Comparison of ENCODE assay signal across 16 cellular contexts in genomic region chr12:75848961-75849360, GRCh38.
DNase-seq lines count a peak whose midpoint lies in the region; ATAC-seq and TF ChIP-seq lines count a peak whose summit lies in the region.
"Had no signal": no experiment of that assay in that cellular context is flagged by ENCODE, and none has a peak within 500 bp of the region (broad histone marks: within the 10 kb centered on the region; RNA-seq: fewer than 3 reads in every experiment).

No MANE protein-coding gene starts in this region.

- H3K27me3 Mint-ChIP-seq in type B pancreatic cell: no peaks in the 10 kb centered on the region

- no peak for TF ChIP-seq POLR2A in breast epithelium (IDR thresholded peaks at IDR 0.05)

- no peak for DNase-seq in mammary epithelial cell
- DNase-seq in breast epithelium (ENCODE audit: low spot score in 2 of 2): no peak
- no peak for DNase-seq in colonic mucosa
- DNase-seq in type B pancreatic cell (ENCODE audit: extremely low spot score, unreplicated experiment): no peak
- no peak for DNase-seq in foreskin keratinocyte
- DNase-seq in stimulated activated naive CD8-positive, alpha-beta T cell treated with anti-CD3 and anti-CD28 coated beads, Interleukin-15, Interleukin-2, amounts not matched to agents 100 U/mL and 50 U/mL, for 24 hours: no peak
- no peak for DNase-seq in activated gamma-delta T cell (lab: John Stamatoyannopoulos, UW)
- DNase-seq: 8988T, DMS53, MV-4-11, NCI-H1417 treated with DMSO at 0.1 percent for 48 hours, NCI-H2029, NCI-H2171 treated with DMSO at 0.1 percent for 48 hours, NCI-H774 had no signal

- H3K36me3 ChIP-seq in mammary epithelial cell (ENCODE audit: insufficient read depth, low read length): no peaks in the 10 kb centered on the region
- no peaks in the 10 kb centered on the region for H3K36me3 ChIP-seq in breast epithelium
- no peaks in the 10 kb centered on the region for H3K36me3 ChIP-seq in colonic mucosa
- H3K36me3 ChIP-seq in mesodermal cell (ENCODE audit: control insufficient read depth, insufficient read depth, low read length): no peaks in the 10 kb centered on the region
- H3K36me3 ChIP-seq: BLaER1 treated with 17β-estradiol and CSF1 and Interleukin-3, amounts not matched to agents 10 nM and 100 nM had no signal

- H3K9ac ChIP-seq in mammary epithelial cell (ENCODE audit: insufficient read depth, low read length) (no peak overlapping the region), colonic mucosa (ENCODE audit: low read depth in 2 of 2, low read length in 2 of 2) (no peak overlapping the region)
- H3K9ac ChIP-seq: BLaER1 treated with 17β-estradiol and CSF1 and Interleukin-3, amounts not matched to agents 10 nM and 100 nM had no signal

- H3K4me1 Mint-ChIP-seq in type B pancreatic cell (ENCODE audit: unreplicated experiment): peaks cover 56% of the 10 kb centered on the region

- no peaks in the 10 kb centered on the region for H3K79me2 ChIP-seq in mammary epithelial cell (ENCODE audit: insufficient read depth, low read length)

- CTCF ChIA-PET in mammary epithelial cell (lab: Charles Lee; ENCODE audit: low non-redundant PET): no interaction called here

- intact Hi-C loops in mammary epithelial cell (cut with micrococcal nuclease): no loop called here
- intact Hi-C loops in breast epithelium (cut with DNase I; ENCODE audit: low total_unique reads): no loop called here
- intact Hi-C loops in colonic mucosa (cut with DNase I): no loop called here

- WGBS in mammary epithelial cell (ENCODE audit: low coverage, missing lambda C conversion rate): 70% methylated on average over 1 of the region's 1 CpG
- WGBS in mesodermal cell (ENCODE audit: insufficient coverage in 2 of 2), 2 experiments: no CpG with 5 or more reads among the region's 1 CpG

- H3K4me3 Mint-ChIP-seq in type B pancreatic cell: no peak overlapping the region

- H3K9me3 ChIP-seq in mammary epithelial cell (replicated peaks; ENCODE audit: insufficient read depth, low read length): peaks cover 5% of the 10 kb centered on the region
- H3K9me3 ChIP-seq in breast epithelium: no peaks in the 10 kb centered on the region
- H3K9me3 ChIP-seq in colonic mucosa: no peaks in the 10 kb centered on the region
- peaks cover 7% of the 10 kb centered on the region for H3K9me3 ChIP-seq in mesodermal cell (ENCODE audit: control insufficient read depth, low read length)

- peak overlapping the region; percentile 88 for H2AFZ ChIP-seq in mammary epithelial cell (ENCODE audit: low read depth, low read length)

- peak overlapping the region; percentile 54 for H3K27ac Mint-ChIP-seq in type B pancreatic cell

- H3K36me3 Mint-ChIP-seq in type B pancreatic cell: peaks cover under 1% of the 10 kb centered on the region

- in situ Hi-C loops in mammary epithelial cell (cut with MboI; ENCODE audit: low sequenced_read_pairs in 2 of 2): no loop called here

- H3K27ac ChIP-seq in mammary epithelial cell (ENCODE audit: insufficient read depth, low read depth, low read length) (no peak overlapping the region), breast epithelium (peak overlapping the region in 1 of 2 donors; percentile 3), colonic mucosa (peak overlapping the region; percentile 26), mesodermal cell (ENCODE audit: low read depth, low read length, severe bottlenecking) (peak overlapping the region; percentile 80), foreskin keratinocyte (no peak overlapping the region)
- H3K27ac ChIP-seq: BLaER1 treated with 17β-estradiol and CSF1 and Interleukin-3, amounts not matched to agents 10 nM and 100 nM had no signal

- H4K20me1 ChIP-seq in mammary epithelial cell (ENCODE audit: insufficient read depth, low read length): no peaks in the 10 kb centered on the region
- H4K20me1 ChIP-seq: BLaER1 treated with 17β-estradiol and CSF1 and Interleukin-3, amounts not matched to agents 10 nM and 100 nM had no signal

- H3K4me3 ChIP-seq in mammary epithelial cell (replicated peaks in 1 of 3; ENCODE audit: insufficient read depth in 1 of 3, low read depth in 2 of 3, low read length in 3 of 3) (no peak overlapping the region), breast epithelium (no peak overlapping the region), colonic mucosa (no peak overlapping the region), mesodermal cell (ENCODE audit: extremely low read depth, insufficient read depth, low read length, poor library complexity, severe bottlenecking) (no peak overlapping the region)
- H3K4me3 ChIP-seq: BLaER1 treated with 17β-estradiol and CSF1 and Interleukin-3, amounts not matched to agents 10 nM and 100 nM had no signal

- H3K4me1 ChIP-seq in mammary epithelial cell (ENCODE audit: insufficient read depth, low read length) (peaks cover 53% of the 10 kb centered on the region), breast epithelium (no peaks in the 10 kb centered on the region), colonic mucosa (no peaks in the 10 kb centered on the region), mesodermal cell (ENCODE audit: control insufficient read depth, insufficient read depth, low read length, poor library complexity, severe bottlenecking) (peaks cover 29% of the 10 kb centered on the region), foreskin keratinocyte (peaks cover 48% of the 10 kb centered on the region)

- no peak for ATAC-seq in foreskin keratinocyte
- ATAC-seq in stimulated activated naive CD8-positive, alpha-beta T cell treated with anti-CD3 and anti-CD28 coated beads, Interleukin-15, Interleukin-2, amounts not matched to agents 100 U/mL and 50 U/mL, for 24 hours: no peak

- H3K4me2 ChIP-seq in mammary epithelial cell (ENCODE audit: insufficient read depth, low read depth, low read length): no peak overlapping the region
- H3K4me2 ChIP-seq: BLaER1 treated with 17β-estradiol and CSF1 and Interleukin-3, amounts not matched to agents 10 nM and 100 nM had no signal

- dilution Hi-C loops in mammary epithelial cell (cut with HindIII; ENCODE audit: low sequenced_read_pairs): no loop called here

- no peak for TF ChIP-seq CTCF in mammary epithelial cell (conservative IDR thresholded peaks at IDR 0.05 in 1 of 2, IDR thresholded peaks at IDR 0.05 in 1 of 2; ENCODE audit: extremely low read depth in 1 of 2, insufficient read depth in 1 of 2, low read depth in 1 of 2, low read length in 2 of 2)
- TF ChIP-seq CTCF in breast epithelium (IDR thresholded peaks at IDR 0.05): no peak
- TF ChIP-seq CTCF in colonic mucosa (IDR thresholded peaks at IDR 0.05): no peak
- no peak for TF ChIP-seq CTCF in type B pancreatic cell (conservative IDR thresholded peaks at IDR 0.05)
- no peak for TF ChIP-seq CTCF in foreskin keratinocyte (conservative IDR thresholded peaks at IDR 0.05)

- peaks cover 21% of the 10 kb centered on the region for H3K9me3 Mint-ChIP-seq in type B pancreatic cell

- no TSS peak for BruUV-seq in mammary epithelial cell (replicated peaks; lab: Mats Ljungman, UMichigan)

- H3K27me3 ChIP-seq in mammary epithelial cell (ENCODE audit: insufficient read depth, low read length): no peaks in the 10 kb centered on the region
- no peaks in the 10 kb centered on the region for H3K27me3 ChIP-seq in breast epithelium
- H3K27me3 ChIP-seq in colonic mucosa: no peaks in the 10 kb centered on the region
- H3K27me3 ChIP-seq in foreskin keratinocyte: no peaks in the 10 kb centered on the region

Comparison
In these comparisons a context has a peak if more than half of its experiments do, and no peak if none do; other contexts are left out.
1. H3K27ac ChIP-seq: peak in colonic mucosa (single experiment) and mesodermal cell (single experiment); none in mammary epithelial cell (single experiment) and foreskin keratinocyte (single experiment).